Comparison of ENCODE assay signal across 13 cellular contexts in genomic region chr12:18864900-18865561, GRCh38.
DNase-seq lines count a peak whose midpoint lies in the region; ATAC-seq, FAIRE-seq and TF ChIP-seq lines count a peak whose summit lies in the region.
"Had no signal": no experiment of that assay in that cellular context is flagged by ENCODE, and none has a peak within 500 bp of the region (broad histone marks: within the 10 kb centered on the region; RNA-seq: fewer than 3 reads in every experiment).

No MANE protein-coding gene starts in this region.

- no peaks in the 10 kb centered on the region for H3K36me3 ChIP-seq in astrocyte (ENCODE audit: insufficient read depth, low read length)
- no peaks in the 10 kb centered on the region for H3K36me3 ChIP-seq in trophoblast cell (ENCODE audit: control insufficient read depth in 1 of 2, insufficient read depth in 2 of 2, low read length in 2 of 2)
- H3K36me3 ChIP-seq: esophagus squamous epithelium had no signal

- H2BK5ac ChIP-seq in trophoblast cell (ENCODE audit: low read depth, low read length, poor library complexity) = no peak overlapping the region

- H4K8ac ChIP-seq in trophoblast cell (ENCODE audit: low read depth, low read length) = no peak overlapping the region

- H3K79me2 ChIP-seq in astrocyte (ENCODE audit: insufficient read depth, low read length) = no peaks in the 10 kb centered on the region
- no peaks in the 10 kb centered on the region for H3K79me2 ChIP-seq in trophoblast cell (ENCODE audit: control insufficient read depth, insufficient read depth, low read length, poor library complexity)

- no peaks in the 10 kb centered on the region for H3K36me3 Mint-ChIP-seq in astrocyte (ENCODE audit: low read depth, unreplicated experiment)
- H3K36me3 Mint-ChIP-seq: activated naive CD8-positive, alpha-beta T cell treated with anti-CD3 and anti-CD28 coated beads for 36 hours; CD14-positive monocyte had no signal

- no peaks in the 10 kb centered on the region for H3K79me1 ChIP-seq in trophoblast cell (ENCODE audit: low read length)

- no peak overlapping the region for H3K27ac Mint-ChIP-seq in astrocyte (ENCODE audit: unreplicated experiment)
- H3K27ac Mint-ChIP-seq: activated naive CD8-positive, alpha-beta T cell treated with anti-CD3 and anti-CD28 coated beads for 36 hours had no signal

- H3K14ac ChIP-seq in trophoblast cell (ENCODE audit: low read length) = no peak overlapping the region

- no peak overlapping the region for H4K12ac ChIP-seq in trophoblast cell (ENCODE audit: low read depth, low read length)

- no peak for TF ChIP-seq CTCF in astrocyte (IDR thresholded peaks at IDR 0.05; ENCODE audit: insufficient read depth, low read depth, low read length)

- H2BK120ac ChIP-seq in trophoblast cell (ENCODE audit: insufficient read depth, low read length, poor library complexity) = no peak overlapping the region

- H3K4ac ChIP-seq in trophoblast cell (ENCODE audit: low read depth, low read length) = no peak overlapping the region

- H3K9ac ChIP-seq in astrocyte (ENCODE audit: low read length) = peak overlapping the region; percentile 0
- no peak overlapping the region for H3K9ac ChIP-seq in trophoblast cell (ENCODE audit: low read length)

- H2AFZ ChIP-seq in astrocyte (ENCODE audit: low read depth, low read length) (no peak overlapping the region), trophoblast cell (ENCODE audit: insufficient read depth, low read length, poor library complexity) (no peak overlapping the region)

- no peak for ATAC-seq in GM21786 (IDR thresholded peaks at IDR 0.05; ENCODE audit: unreplicated experiment)

- H3K18ac ChIP-seq in trophoblast cell (ENCODE audit: low read length) = no peak overlapping the region

- H3K4me2 ChIP-seq in astrocyte (ENCODE audit: low read length) = peak overlapping the region; percentile 54
- no peak overlapping the region for H3K4me2 ChIP-seq in trophoblast cell (ENCODE audit: low read length)

- no peak overlapping the region for H3K4me3 Mint-ChIP-seq in astrocyte (ENCODE audit: unreplicated experiment)
- H3K4me3 Mint-ChIP-seq: activated naive CD8-positive, alpha-beta T cell treated with anti-CD3 and anti-CD28 coated beads for 36 hours; CD14-positive monocyte had no signal

- H2AK5ac ChIP-seq in trophoblast cell (ENCODE audit: low read length) = no peak overlapping the region

- peaks cover 8% of the 10 kb centered on the region for H3K4me1 Mint-ChIP-seq in astrocyte (ENCODE audit: low read depth, unreplicated experiment)
- H3K4me1 Mint-ChIP-seq: activated naive CD8-positive, alpha-beta T cell treated with anti-CD3 and anti-CD28 coated beads for 36 hours had no signal

- no peaks in the 10 kb centered on the region for H4K20me1 ChIP-seq in astrocyte (ENCODE audit: insufficient read depth, low read length)

- no peaks in the 10 kb centered on the region for H3K27me3 ChIP-seq in astrocyte (ENCODE audit: insufficient read depth, low read length)
- no peaks in the 10 kb centered on the region for H3K27me3 ChIP-seq in trophoblast cell (ENCODE audit: insufficient read depth, low read length)
- H3K27me3 ChIP-seq: esophagus squamous epithelium had no signal

- no peaks in the 10 kb centered on the region for H3K27me3 Mint-ChIP-seq in astrocyte (ENCODE audit: low read depth, unreplicated experiment)

- H3K9me3 ChIP-seq in astrocyte (ENCODE audit: insufficient read depth, low read depth, low read length) = no peaks in the 10 kb centered on the region
- H3K9me3 ChIP-seq in trophoblast cell (ENCODE audit: insufficient read depth, low read depth, low read length) = no peaks in the 10 kb centered on the region
- H3K9me3 ChIP-seq: esophagus squamous epithelium had no signal

- DNase-seq in AG08395 (ENCODE audit: low spot score) (peak; percentile 66), HK-2 (ENCODE audit: unreplicated experiment) (peak; percentile 20), astrocyte (ENCODE audit: low read depth) (peak; percentile 63), iris pigment epithelial cell (ENCODE audit: low read depth) (peak; percentile 55), trophoblast cell (no peak), NCI-H2171 (lab: John Stamatoyannopoulos, UW) (no peak), AML-193 (lab: John Stamatoyannopoulos, UW) (no peak)
- DNase-seq: activated naive CD8-positive, alpha-beta T cell treated with anti-CD3 and anti-CD28 coated beads for 36 hours; esophagus squamous epithelium; NCI-H1105 treated with DMSO at 0.1 percent for 48 hours had no signal

- no peak overlapping the region for H3K27ac ChIP-seq in astrocyte (ENCODE audit: low read depth, low read length)
- H3K27ac ChIP-seq in trophoblast cell (ENCODE audit: low read depth, low read length) = no peak overlapping the region
- H3K27ac ChIP-seq: esophagus squamous epithelium had no signal

- peaks cover 3% of the 10 kb centered on the region for H3K4me1 ChIP-seq in astrocyte (ENCODE audit: insufficient read depth, low read length)
- H3K4me1 ChIP-seq in trophoblast cell (ENCODE audit: control insufficient read depth in 1 of 2, insufficient read depth in 2 of 2, low read length in 2 of 2) = no peaks in the 10 kb centered on the region

- H3K4me3 ChIP-seq in astrocyte (ENCODE audit: insufficient read depth, low read depth, low read length) (no peak overlapping the region), trophoblast cell (ENCODE audit: low read depth, low read length) (no peak overlapping the region)
- H3K4me3 ChIP-seq: esophagus squamous epithelium, skin epidermis had no signal

- H4K91ac ChIP-seq in trophoblast cell (ENCODE audit: low read depth, low read length) = no peak overlapping the region

- no peak overlapping the region for H2BK12ac ChIP-seq in trophoblast cell (ENCODE audit: low read length)

- FAIRE-seq in astrocyte (lab: Jason Lieb, UNC) = peak; percentile 87

- H3K9me3 Mint-ChIP-seq in astrocyte (ENCODE audit: unreplicated experiment) = no peaks in the 10 kb centered on the region
- H3K9me3 Mint-ChIP-seq: activated naive CD8-positive, alpha-beta T cell treated with anti-CD3 and anti-CD28 coated beads for 36 hours; CD14-positive monocyte had no signal

- no CpG with 5 or more reads among the region's 5 CpGs for WGBS in trophoblast cell (ENCODE audit: extremely low coverage, insufficient coverage, insufficient read length)

- H3K23ac ChIP-seq in trophoblast cell (ENCODE audit: low read length) = no peak overlapping the region

Comparison
In these comparisons a context has a peak if more than half of its experiments do, and no peak if none do; other contexts are left out.
1. DNase-seq: peak in AG08395 (single experiment), HK-2 (single experiment), astrocyte (single experiment) and iris pigment epithelial cell (single experiment); none in trophoblast cell (0 of 2), NCI-H2171 (single experiment) and AML-193 (0 of 2).